Comparison of ENCODE assay signal across 1 cellular context in genomic region chr10:96834121-96834520, GRCh38.
TF ChIP-seq lines count a peak whose summit lies in the region.

No MANE protein-coding gene starts in this region.

TF ChIP-seq in WTC11, 78 proteins besides CTCF, POLR2A, EP300 and RAD21 (continued from another document):
- TF ChIP-seq PRDM15 (CRISPR knock-in tag; IDR thresholded peaks at IDR 0.05) (no peak), TEAD1 (CRISPR knock-in tag; IDR thresholded peaks at IDR 0.05) (no peak), NFE2L1 (CRISPR knock-in tag; IDR thresholded peaks at IDR 0.05) (no peak), GTF2I (CRISPR knock-in tag; conservative IDR thresholded peaks at IDR 0.05) (no peak), ZBTB21 (CRISPR knock-in tag; IDR thresholded peaks at IDR 0.05; ENCODE audit: borderline replicate concordance) (no peak), ZNF317 (CRISPR knock-in tag; IDR thresholded peaks at IDR 0.05; ENCODE audit: borderline replicate concordance, low read depth) (no peak), IRF1 (CRISPR knock-in tag; IDR thresholded peaks at IDR 0.05) (no peak), ZNF423 (CRISPR knock-in tag; IDR thresholded peaks at IDR 0.05) (no peak), ZNF138 (CRISPR knock-in tag; conservative IDR thresholded peaks at IDR 0.05) (no peak), ERG (CRISPR knock-in tag; IDR thresholded peaks at IDR 0.05) (no peak)
